ENCODE assay signal across 20 cellular contexts in the genomic region with DNA sequence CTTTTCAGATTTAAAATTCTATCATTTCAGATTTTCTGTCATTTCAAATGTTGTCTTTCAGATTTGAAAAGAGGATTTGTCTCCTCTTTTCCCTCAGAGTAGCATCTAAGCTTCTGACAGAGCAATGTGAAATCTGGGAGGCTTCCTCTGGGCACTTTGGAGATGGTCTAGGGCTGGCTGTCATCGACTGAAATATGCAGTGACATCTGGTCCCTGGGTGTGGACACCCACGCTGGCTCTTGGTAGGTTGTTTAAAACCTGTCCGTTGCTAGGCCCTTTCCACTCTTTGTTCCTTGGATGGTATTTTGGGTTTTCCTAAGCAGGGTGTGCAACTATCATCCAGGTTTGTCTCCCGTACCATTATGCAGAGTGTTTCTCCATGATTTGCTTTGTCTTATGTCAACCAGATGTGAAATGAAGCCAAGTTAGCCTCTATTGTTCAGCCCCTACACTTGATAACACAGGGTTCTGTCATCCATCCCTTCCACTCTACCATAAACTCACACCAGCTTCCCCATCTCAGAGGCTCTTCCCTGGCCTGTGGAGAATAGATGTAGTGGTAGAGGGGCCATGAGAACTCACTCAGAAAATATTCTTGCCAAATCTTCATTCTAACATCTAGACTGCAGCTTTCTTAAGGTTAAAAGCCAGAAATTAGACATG. TPM values are rescaled to one million over a fixed set of nuclear protein-coding genes. Genes with fewer than 3 reads are reported as not detected.
"Had no signal": no experiment of that assay in that cellular context is flagged by ENCODE, and none has a peak within 500 bp of the region (broad histone marks: within the 10 kb centered on the region; RNA-seq: fewer than 3 reads in every experiment).

No MANE protein-coding gene starts in this region.

- DNase-seq: colonic mucosa; dermis blood vessel endothelial cell; endodermal cell; foreskin melanocyte; head of caudate nucleus; hypothalamus; natural killer cell; small intestine; stimulated activated CD4-positive, alpha-beta T cell treated with anti-CD3 and anti-CD28 coated beads, Interleukin-12 subunit alpha, Interleukin-12 subunit beta, amount 100 ng/mL, for 4 hours; stimulated activated naive CD4-positive, alpha-beta T cell; stomach; substantia nigra; transverse colon had no signal

- H3K9me3 Mint-ChIP-seq: endodermal cell, natural killer cell, neural crest cell had no signal

- H3K9me3 ChIP-seq: colonic mucosa, right atrium auricular region, stomach, thoracic aorta, transverse colon had no signal

- H3K4me1 ChIP-seq: colonic mucosa, right atrium auricular region, stomach, transverse colon had no signal

- H3K36me3 ChIP-seq: colonic mucosa, right atrium auricular region, stomach, thoracic aorta, transverse colon had no signal

- ATAC-seq: left lobe of liver had no signal

- H3K4me3 Mint-ChIP-seq: endodermal cell, natural killer cell, neural crest cell had no signal

- H3K36me3 Mint-ChIP-seq: natural killer cell had no signal

- H3K4me1 Mint-ChIP-seq: natural killer cell, neural crest cell had no signal

- H3K27me3 ChIP-seq: colonic mucosa, right atrium auricular region, stomach, transverse colon had no signal

- H3K4me3 ChIP-seq: colonic mucosa, right atrium auricular region, stomach, thoracic aorta, transverse colon had no signal

- H3K27ac Mint-ChIP-seq: endodermal cell, natural killer cell had no signal

- H3K27ac ChIP-seq: colonic mucosa, right atrium auricular region, stomach, thoracic aorta, transverse colon had no signal

RNA-seq across cellular contexts. Expression of gene VIP, which starts 5.0 kb away (rescaled TPM):
- total RNA-seq: endodermal cell, mammary epithelial cell, myocyte, natural killer cell, neural crest cell, osteocyte had no signal
- polyA plus RNA-seq: mammary epithelial cell had no signal

RNA-seq across cellular contexts. Expression of gene MYCT1, which starts 47.9 kb away (rescaled TPM):
- total RNA-seq: mammary epithelial cell, myocyte, neural crest cell, osteocyte had no signal
- polyA plus RNA-seq: mammary epithelial cell had no signal
